Comparison of ENCODE assay signal across 1 cellular context in the genomic region with DNA sequence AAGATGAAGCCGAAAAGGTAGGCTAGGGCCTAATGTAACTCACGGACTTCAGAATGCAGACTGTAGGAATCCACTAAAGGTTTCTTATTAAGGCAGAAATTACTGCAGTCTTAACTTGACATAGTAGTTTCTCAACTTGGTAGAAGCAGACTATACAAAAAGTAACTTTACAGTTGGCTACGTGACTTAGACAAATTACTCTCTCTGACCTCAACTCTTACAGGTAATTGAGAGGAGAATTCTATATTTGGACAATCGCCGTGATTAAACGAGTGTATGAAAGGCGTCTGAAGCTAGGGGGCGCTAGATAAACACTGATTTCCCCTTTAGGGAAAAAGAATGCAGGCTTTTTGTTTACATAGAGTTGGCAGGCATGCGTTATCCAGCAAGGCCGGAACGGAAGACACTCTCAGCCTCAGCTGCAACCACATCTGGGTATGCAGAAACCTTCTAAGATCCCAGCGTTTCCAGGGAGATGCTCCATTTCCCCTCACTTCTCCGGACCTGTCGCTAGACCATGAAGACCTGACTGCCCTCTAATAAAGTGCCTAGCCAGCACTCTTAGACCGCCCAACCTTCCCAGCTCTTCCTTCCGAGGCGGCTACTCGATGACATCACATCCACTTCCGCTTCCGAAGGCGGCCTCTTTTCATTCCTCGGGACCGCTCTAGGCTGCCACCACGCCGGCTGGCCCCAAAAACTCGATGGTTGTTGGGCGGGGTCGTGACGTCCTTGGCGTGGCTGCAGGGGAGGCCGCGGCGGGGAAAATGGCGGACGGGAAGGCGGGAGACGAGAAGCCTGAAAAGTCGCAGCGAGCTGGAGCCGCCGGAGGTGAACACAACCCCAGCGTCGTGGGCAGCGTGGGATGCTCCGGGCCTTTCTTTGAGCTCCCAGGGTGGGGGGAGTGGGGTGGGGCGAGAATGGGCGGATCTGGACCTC.
TF ChIP-seq lines count a peak whose summit lies in the region.

A gene with protein sequence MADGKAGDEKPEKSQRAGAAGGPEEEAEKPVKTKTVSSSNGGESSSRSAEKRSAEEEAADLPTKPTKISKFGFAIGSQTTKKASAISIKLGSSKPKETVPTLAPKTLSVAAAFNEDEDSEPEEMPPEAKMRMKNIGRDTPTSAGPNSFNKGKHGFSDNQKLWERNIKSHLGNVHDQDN (plus strand): TSS at position 732 of the 939 bp plus-strand sequence. CDS start 36 bp downstream, at position 768.

TF ChIP-seq in HepG2, 621 proteins besides CTCF, POLR2A, EP300 and RAD21 (continued from another document and continues in another):
- TF ChIP-seq, protein P1, sequence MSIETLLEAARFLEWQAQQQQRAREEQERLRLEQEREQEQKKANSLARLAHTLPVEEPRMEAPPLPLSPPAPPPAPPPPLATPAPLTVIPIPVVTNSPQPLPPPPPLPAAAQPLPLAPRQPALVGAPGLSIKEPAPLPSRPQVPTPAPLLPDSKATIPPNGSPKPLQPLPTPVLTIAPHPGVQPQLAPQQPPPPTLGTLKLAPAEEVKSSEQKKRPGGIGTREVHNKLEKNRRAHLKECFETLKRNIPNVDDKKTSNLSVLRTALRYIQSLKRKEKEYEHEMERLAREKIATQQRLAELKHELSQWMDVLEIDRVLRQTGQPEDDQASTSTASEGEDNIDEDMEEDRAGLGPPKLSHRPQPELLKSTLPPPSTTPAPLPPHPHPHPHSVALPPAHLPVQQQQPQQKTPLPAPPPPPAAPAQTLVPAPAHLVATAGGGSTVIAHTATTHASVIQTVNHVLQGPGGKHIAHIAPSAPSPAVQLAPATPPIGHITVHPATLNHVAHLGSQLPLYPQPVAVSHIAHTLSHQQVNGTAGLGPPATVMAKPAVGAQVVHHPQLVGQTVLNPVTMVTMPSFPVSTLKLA (IDR thresholded peaks at IDR 0.05) = peak; percentile 55
- no peak for TF ChIP-seq MEIS1 (CRISPR knock-in tag; IDR thresholded peaks at IDR 0.05; ENCODE audit: borderline replicate concordance)
- TF ChIP-seq ZSCAN31 (CRISPR knock-in tag; IDR thresholded peaks at IDR 0.05; ENCODE audit: low read depth) = peak; percentile 61; the same call in 1 of the 2 replicates
- peak; percentile 81 for TF ChIP-seq HNRNPH1 (optimal IDR thresholded peaks at IDR 0.05; ENCODE audit: low read depth, low read length)
- no peak for TF ChIP-seq ZNF816 (CRISPR knock-in tag; IDR thresholded peaks at IDR 0.05; ENCODE audit: borderline replicate concordance)
- no peak for TF ChIP-seq ZNF597 (CRISPR knock-in tag; IDR thresholded peaks at IDR 0.05)
- no peak; the same call in 1 of the 2 replicates for TF ChIP-seq NR0B2 (CRISPR knock-in tag; IDR thresholded peaks at IDR 0.05)
- no peak for TF ChIP-seq RFX1 (IDR thresholded peaks at IDR 0.05)
- TF ChIP-seq KDM1A (CRISPR knock-in tag; IDR thresholded peaks at IDR 0.05) = no peak
- peak; percentile 23; the same call in 1 of the 2 replicates for TF ChIP-seq PATZ1 (CRISPR knock-in tag; IDR thresholded peaks at IDR 0.05)
- TF ChIP-seq TP53 (CRISPR knock-in tag; conservative IDR thresholded peaks at IDR 0.05) = no peak; the same call in 1 of the 2 replicates
- peak; percentile 83; the same call in 1 of the 2 replicates for TF ChIP-seq EHMT2 (IDR thresholded peaks at IDR 0.05; ENCODE audit: borderline replicate concordance, low read depth, low read length)
- TF ChIP-seq EED (CRISPR knock-in tag; IDR thresholded peaks at IDR 0.05) = no peak
- peak; percentile 45 for TF ChIP-seq KAT7 (CRISPR knock-in tag; IDR thresholded peaks at IDR 0.05; ENCODE audit: borderline replicate concordance)
- no peak for TF ChIP-seq SATB2 (CRISPR knock-in tag; IDR thresholded peaks at IDR 0.05)
- TF ChIP-seq CHD4 (IDR thresholded peaks at IDR 0.05; ENCODE audit: borderline replicate concordance, low read length) = no peak; the same call in 1 of the 2 replicates
- 0 out of 2 replicates have a peak, but pooled peaks have one; percentile 49 for TF ChIP-seq ZNF335 (CRISPR knock-in tag; IDR thresholded peaks at IDR 0.05)
- TF ChIP-seq, protein P2, sequence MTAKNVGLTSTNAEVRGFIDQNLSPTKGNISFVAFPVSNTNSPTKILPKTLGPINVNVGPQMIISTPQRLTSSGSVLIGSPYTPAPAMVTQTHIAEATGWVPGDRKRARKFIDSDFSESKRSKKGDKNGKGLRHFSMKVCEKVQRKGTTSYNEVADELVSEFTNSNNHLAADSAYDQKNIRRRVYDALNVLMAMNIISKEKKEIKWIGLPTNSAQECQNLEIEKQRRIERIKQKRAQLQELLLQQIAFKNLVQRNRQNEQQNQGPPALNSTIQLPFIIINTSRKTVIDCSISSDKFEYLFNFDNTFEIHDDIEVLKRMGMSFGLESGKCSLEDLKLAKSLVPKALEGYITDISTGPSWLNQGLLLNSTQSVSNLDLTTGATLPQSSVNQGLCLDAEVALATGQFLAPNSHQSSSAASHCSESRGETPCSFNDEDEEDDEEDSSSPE (CRISPR knock-in tag; IDR thresholded peaks at IDR 0.05) = peak; percentile 72
- 0 out of 2 replicates have a peak, but pooled peaks have one; percentile 35 for TF ChIP-seq GMEB2 (CRISPR knock-in tag; IDR thresholded peaks at IDR 0.05; ENCODE audit: low read depth)
- peak; percentile 34 for TF ChIP-seq CCAR2 (optimal IDR thresholded peaks at IDR 0.05; ENCODE audit: low read depth, low read length)
- TF ChIP-seq, protein P3, sequence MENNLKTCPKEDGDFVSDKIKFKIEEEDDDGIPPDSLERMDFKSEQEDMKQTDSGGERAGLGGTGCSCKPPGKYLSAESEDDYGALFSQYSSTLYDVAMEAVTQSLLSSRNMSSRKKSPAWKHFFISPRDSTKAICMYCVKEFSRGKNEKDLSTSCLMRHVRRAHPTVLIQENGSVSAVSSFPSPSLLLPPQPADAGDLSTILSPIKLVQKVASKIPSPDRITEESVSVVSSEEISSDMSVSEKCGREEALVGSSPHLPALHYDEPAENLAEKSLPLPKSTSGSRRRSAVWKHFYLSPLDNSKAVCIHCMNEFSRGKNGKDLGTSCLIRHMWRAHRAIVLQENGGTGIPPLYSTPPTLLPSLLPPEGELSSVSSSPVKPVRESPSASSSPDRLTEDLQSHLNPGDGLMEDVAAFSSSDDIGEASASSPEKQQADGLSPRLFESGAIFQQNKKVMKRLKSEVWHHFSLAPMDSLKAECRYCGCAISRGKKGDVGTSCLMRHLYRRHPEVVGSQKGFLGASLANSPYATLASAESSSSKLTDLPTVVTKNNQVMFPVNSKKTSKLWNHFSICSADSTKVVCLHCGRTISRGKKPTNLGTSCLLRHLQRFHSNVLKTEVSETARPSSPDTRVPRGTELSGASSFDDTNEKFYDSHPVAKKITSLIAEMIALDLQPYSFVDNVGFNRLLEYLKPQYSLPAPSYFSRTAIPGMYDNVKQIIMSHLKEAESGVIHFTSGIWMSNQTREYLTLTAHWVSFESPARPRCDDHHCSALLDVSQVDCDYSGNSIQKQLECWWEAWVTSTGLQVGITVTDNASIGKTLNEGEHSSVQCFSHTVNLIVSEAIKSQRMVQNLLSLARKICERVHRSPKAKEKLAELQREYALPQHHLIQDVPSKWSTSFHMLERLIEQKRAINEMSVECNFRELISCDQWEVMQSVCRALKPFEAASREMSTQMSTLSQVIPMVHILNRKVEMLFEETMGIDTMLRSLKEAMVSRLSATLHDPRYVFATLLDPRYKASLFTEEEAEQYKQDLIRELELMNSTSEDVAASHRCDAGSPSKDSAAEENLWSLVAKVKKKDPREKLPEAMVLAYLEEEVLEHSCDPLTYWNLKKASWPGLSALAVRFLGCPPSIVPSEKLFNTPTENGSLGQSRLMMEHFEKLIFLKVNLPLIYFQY (CRISPR knock-in tag; IDR thresholded peaks at IDR 0.05; ENCODE audit: borderline replicate concordance) = no peak
- TF ChIP-seq, protein P4, sequence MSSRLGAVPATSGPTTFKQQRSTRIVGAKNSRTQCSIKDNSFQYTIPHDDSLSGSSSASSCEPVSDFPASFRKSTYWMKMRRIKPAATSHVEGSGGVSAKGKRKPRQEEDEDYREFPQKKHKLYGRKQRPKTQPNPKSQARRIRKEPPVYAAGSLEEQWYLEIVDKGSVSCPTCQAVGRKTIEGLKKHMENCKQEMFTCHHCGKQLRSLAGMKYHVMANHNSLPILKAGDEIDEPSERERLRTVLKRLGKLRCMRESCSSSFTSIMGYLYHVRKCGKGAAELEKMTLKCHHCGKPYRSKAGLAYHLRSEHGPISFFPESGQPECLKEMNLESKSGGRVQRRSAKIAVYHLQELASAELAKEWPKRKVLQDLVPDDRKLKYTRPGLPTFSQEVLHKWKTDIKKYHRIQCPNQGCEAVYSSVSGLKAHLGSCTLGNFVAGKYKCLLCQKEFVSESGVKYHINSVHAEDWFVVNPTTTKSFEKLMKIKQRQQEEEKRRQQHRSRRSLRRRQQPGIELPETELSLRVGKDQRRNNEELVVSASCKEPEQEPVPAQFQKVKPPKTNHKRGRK (CRISPR knock-in tag; IDR thresholded peaks at IDR 0.05) = no peak
- TF ChIP-seq, protein P5, sequence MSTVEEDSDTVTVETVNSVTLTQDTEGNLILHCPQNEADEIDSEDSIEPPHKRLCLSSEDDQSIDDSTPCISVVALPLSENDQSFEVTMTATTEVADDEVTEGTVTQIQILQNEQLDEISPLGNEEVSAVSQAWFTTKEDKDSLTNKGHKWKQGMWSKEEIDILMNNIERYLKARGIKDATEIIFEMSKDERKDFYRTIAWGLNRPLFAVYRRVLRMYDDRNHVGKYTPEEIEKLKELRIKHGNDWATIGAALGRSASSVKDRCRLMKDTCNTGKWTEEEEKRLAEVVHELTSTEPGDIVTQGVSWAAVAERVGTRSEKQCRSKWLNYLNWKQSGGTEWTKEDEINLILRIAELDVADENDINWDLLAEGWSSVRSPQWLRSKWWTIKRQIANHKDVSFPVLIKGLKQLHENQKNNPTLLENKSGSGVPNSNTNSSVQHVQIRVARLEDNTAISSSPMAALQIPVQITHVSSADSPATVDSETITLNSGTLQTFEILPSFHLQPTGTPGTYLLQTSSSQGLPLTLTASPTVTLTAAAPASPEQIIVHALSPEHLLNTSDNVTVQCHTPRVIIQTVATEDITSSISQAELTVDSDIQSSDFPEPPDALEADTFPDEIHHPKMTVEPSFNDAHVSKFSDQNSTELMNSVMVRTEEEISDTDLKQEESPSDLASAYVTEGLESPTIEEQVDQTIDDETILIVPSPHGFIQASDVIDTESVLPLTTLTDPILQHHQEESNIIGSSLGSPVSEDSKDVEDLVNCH (CRISPR knock-in tag; IDR thresholded peaks at IDR 0.05) = no peak
- TF ChIP-seq, protein P6, sequence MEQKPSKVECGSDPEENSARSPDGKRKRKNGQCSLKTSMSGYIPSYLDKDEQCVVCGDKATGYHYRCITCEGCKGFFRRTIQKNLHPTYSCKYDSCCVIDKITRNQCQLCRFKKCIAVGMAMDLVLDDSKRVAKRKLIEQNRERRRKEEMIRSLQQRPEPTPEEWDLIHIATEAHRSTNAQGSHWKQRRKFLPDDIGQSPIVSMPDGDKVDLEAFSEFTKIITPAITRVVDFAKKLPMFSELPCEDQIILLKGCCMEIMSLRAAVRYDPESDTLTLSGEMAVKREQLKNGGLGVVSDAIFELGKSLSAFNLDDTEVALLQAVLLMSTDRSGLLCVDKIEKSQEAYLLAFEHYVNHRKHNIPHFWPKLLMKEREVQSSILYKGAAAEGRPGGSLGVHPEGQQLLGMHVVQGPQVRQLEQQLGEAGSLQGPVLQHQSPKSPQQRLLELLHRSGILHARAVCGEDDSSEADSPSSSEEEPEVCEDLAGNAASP (CRISPR knock-in tag; IDR thresholded peaks at IDR 0.05; ENCODE audit: borderline replicate concordance) = 0 out of 2 replicates have a peak, but pooled peaks have one; percentile 3
- peak; percentile 72; the same call in 1 of the 2 replicates for TF ChIP-seq NR2C2 (CRISPR knock-in tag; IDR thresholded peaks at IDR 0.05; ENCODE audit: borderline replicate concordance)
- peak; percentile 89 for TF ChIP-seq TARDBP (CRISPR knock-in tag; IDR thresholded peaks at IDR 0.05)
